18 cellular contexts compared by ENCODE assay signal in genomic region chr6:85436408-85436807, GRCh38. TPM values are rescaled to one million over a fixed set of nuclear protein-coding genes. Genes with fewer than 3 reads are reported as not detected.
A peak's percentile ranks its signal among the peaks of the same experiment; 100 is the strongest.
DNase-seq lines count a peak whose midpoint lies in the region; ATAC-seq, FAIRE-seq and TF ChIP-seq lines count a peak whose summit lies in the region.
"Had no signal": no experiment of that assay in that cellular context is flagged by ENCODE, and none has a peak within 500 bp of the region (broad histone marks: within the 10 kb centered on the region; RNA-seq: fewer than 3 reads in every experiment).

No MANE protein-coding gene starts in this region.

- FAIRE-seq in H54 (lab: Jason Lieb, UNC) (peak; percentile 41), GM12878 (lab: Jason Lieb, UNC) (peak; percentile 7)
- FAIRE-seq: TTC549 had no signal

- CTCF ChIA-PET in GM12878 (lab: Yijun Ruan, JAX), result no interaction called here

- no peak for TF ChIP-seq RAD21 in GM12878 (IDR thresholded peaks at IDR 0.05; ENCODE audit: insufficient read depth, low read depth, low read length)

- H3K9ac ChIP-seq in GM12878 (ENCODE audit: control insufficient read depth, insufficient read depth, low read length), result no peak overlapping the region

- H3K27me3 ChIP-seq in GM12878 (replicated peaks in 1 of 2; ENCODE audit: control insufficient read depth in 2 of 2, insufficient read depth in 2 of 2, low read length in 1 of 2) (no peaks in the 10 kb centered on the region), left ventricle myocardium inferior (ENCODE audit: low read depth) (no peaks in the 10 kb centered on the region)
- H3K27me3 ChIP-seq: hepatocyte had no signal

- H3K36me3 ChIP-seq in GM12878 (ENCODE audit: control insufficient read depth in 2 of 2, insufficient read depth in 2 of 2, low read length in 1 of 2) (no peaks in the 10 kb centered on the region), left ventricle myocardium inferior (no peaks in the 10 kb centered on the region)

- POLR2A ChIA-PET in GM12878 (lab: Charles Lee), result no interaction called here

- H3K9me3 ChIP-seq in GM12878 (replicated peaks; ENCODE audit: control insufficient read depth, insufficient read depth, low read length), result no peaks in the 10 kb centered on the region; the same call in 2 of the 3 replicates
- peaks cover 29% of the 10 kb centered on the region for H3K9me3 ChIP-seq in left ventricle myocardium inferior (replicated peaks)

- no peak for TF ChIP-seq EP300 in GM12878 (IDR thresholded peaks at IDR 0.05; ENCODE audit: borderline replicate concordance in 1 of 2, control insufficient read depth in 1 of 2, low read depth in 2 of 2, low read length in 2 of 2)

- TF ChIP-seq CTCF in GM12878 (IDR thresholded peaks at IDR 0.05 in 2 of 3, conservative IDR thresholded peaks at IDR 0.05 in 1 of 3; ENCODE audit: control insufficient read depth in 2 of 3, extremely low read depth in 1 of 3, insufficient read depth in 1 of 3, low read depth in 3 of 3, low read length in 3 of 3) (no peak), left ventricle myocardium inferior (IDR thresholded peaks at IDR 0.05; ENCODE audit: borderline replicate concordance) (no peak), type B pancreatic cell (conservative IDR thresholded peaks at IDR 0.05) (no peak)

- H3K4me3 ChIP-seq in GM12878, result no peak overlapping the region
- peak overlapping the region; percentile 12 for H3K4me3 ChIP-seq in left ventricle myocardium inferior
- H3K4me3 ChIP-seq: hepatocyte, psoas muscle had no signal

- WGBS in GM12878 (ENCODE audit: insufficient coverage, insufficient replicate concordance, low lambda C conversion rate, missing lambda C conversion rate), result 55% methylated on average over 1 of the region's 1 CpG

- peak overlapping the region; percentile 5 for H3K4me3 Mint-ChIP-seq in type B pancreatic cell
- H3K4me3 Mint-ChIP-seq: activated naive CD8-positive, alpha-beta T cell treated with anti-CD3 and anti-CD28 coated beads, Interleukin-2, amount 10 ng/mL, durations not matched to agents 7 days and 5 days; activated T-cell treated with anti-CD3 and anti-CD28 coated beads, Interleukin-2, amount 50 U/mL, for 4 hours; CD4-positive, CD25-positive, alpha-beta regulatory T cell had no signal

- intact Hi-C loops in GM12878 (cut with micrococcal nuclease; ENCODE audit: unreplicated experiment), result no loop called here
- intact Hi-C loops in left ventricle myocardium inferior (cut with micrococcal nuclease), result no loop called here

- H3K27me3 Mint-ChIP-seq in type B pancreatic cell, result peaks cover 3% of the 10 kb centered on the region
- H3K27me3 Mint-ChIP-seq: activated naive CD8-positive, alpha-beta T cell treated with anti-CD3 and anti-CD28 coated beads, Interleukin-2, amount 10 ng/mL, durations not matched to agents 7 days and 5 days had no signal

- no peak overlapping the region for H2AFZ ChIP-seq in GM12878 (ENCODE audit: control insufficient read depth, low read depth, low read length)
- H2AFZ ChIP-seq: hepatocyte had no signal

- no peaks in the 10 kb centered on the region for H3K9me3 Mint-ChIP-seq in type B pancreatic cell
- H3K9me3 Mint-ChIP-seq: activated T-cell treated with anti-CD3 and anti-CD28 coated beads, Interleukin-2, amount 50 U/mL, for 4 hours had no signal

- H3K4me1 ChIP-seq in GM12878 (ENCODE audit: control insufficient read depth, insufficient read depth, low read length), result no peaks in the 10 kb centered on the region
- H3K4me1 ChIP-seq in left ventricle myocardium inferior, result no peaks in the 10 kb centered on the region
- H3K4me1 ChIP-seq: psoas muscle had no signal

- H3K4me2 ChIP-seq in GM12878 (ENCODE audit: control insufficient read depth, insufficient read depth), result no peak overlapping the region
- H3K4me2 ChIP-seq: hepatocyte had no signal

- ATAC-seq in GM12878, result no peak
- ATAC-seq: activated T-cell treated with anti-CD3 and anti-CD28 coated beads, Interleukin-2, amount 50 U/mL, for 4 hours had no signal

- DNase-seq in H54 (ENCODE audit: insufficient read length, low spot score), result no peak
- DNase-seq in GM12878 (ENCODE audit: low read depth, low spot score), result no peak
- DNase-seq in left ventricle myocardium inferior, result no peak
- DNase-seq in type B pancreatic cell (ENCODE audit: extremely low spot score, unreplicated experiment), result no peak
- DNase-seq in NCI-H2107 treated with DMSO at 0.1 percent for 48 hours (lab: John Stamatoyannopoulos, UW; ENCODE audit: unreplicated experiment), result no peak
- DNase-seq in kidney tubule cell (ENCODE audit: low spot score), result no peak
- no peak for DNase-seq in activated naive CD4-positive, alpha-beta T cell treated with anti-CD3 and anti-CD28 coated beads, Interleukin-2, amount 50 U/mL, for 16 hours
- DNase-seq: activated naive CD8-positive, alpha-beta T cell treated with anti-CD3 and anti-CD28 coated beads, Interleukin-2, amount 10 ng/mL, durations not matched to agents 7 days and 5 days; activated T-cell treated with anti-CD3 and anti-CD28 coated beads, Interleukin-2, amount 50 U/mL, for 4 hours; CD4-positive, CD25-positive, alpha-beta regulatory T cell; DMS79 treated with DMSO at 0.1 percent for 48 hours; GOT3; NCI-H1694 treated with DMSO at 0.1 percent for 48 hours; NCI-H510A; psoas muscle; substantia nigra had no signal

- SMC1A ChIA-PET in GM12878 (lab: Charles Lee; ENCODE audit: uncharacterized antibody, unreplicated experiment), result no interaction called here

- in situ Hi-C loops in GM12878 (cut with MboI), result no loop called here

- no peaks in the 10 kb centered on the region for H3K36me3 Mint-ChIP-seq in type B pancreatic cell
- H3K36me3 Mint-ChIP-seq: CD4-positive, CD25-positive, alpha-beta regulatory T cell had no signal

- RAD21 ChIA-PET in GM12878 (lab: Charles Lee; ENCODE audit: unreplicated experiment), result no interaction called here

- no peaks in the 10 kb centered on the region for H3K79me2 ChIP-seq in GM12878 (ENCODE audit: control insufficient read depth, insufficient read depth, low read length)
- H3K79me2 ChIP-seq: hepatocyte had no signal

- H3K4me1 Mint-ChIP-seq in type B pancreatic cell (ENCODE audit: unreplicated experiment), result peaks cover 5% of the 10 kb centered on the region
- H3K4me1 Mint-ChIP-seq: CD4-positive, CD25-positive, alpha-beta regulatory T cell had no signal

- TF ChIP-seq POLR2A in H54 (IDR thresholded peaks at IDR 0.05; ENCODE audit: low read depth, low read length), result no peak
- TF ChIP-seq POLR2A in GM12878 (IDR thresholded peaks at IDR 0.05; ENCODE audit: low read depth, low read length), result no peak

- H4K20me1 ChIP-seq in GM12878 (ENCODE audit: control insufficient read depth, insufficient read depth), result no peaks in the 10 kb centered on the region

- H3K27ac ChIP-seq in GM12878 (ENCODE audit: control insufficient read depth, insufficient read depth), result no peak overlapping the region
- H3K27ac ChIP-seq in left ventricle myocardium inferior (replicated peaks), result peak overlapping the region; percentile 57
- H3K27ac ChIP-seq: hepatocyte, psoas muscle had no signal

- BruUV-seq in GM12878 (replicated peaks; lab: Mats Ljungman, UMichigan), result no TSS peak

- no peak overlapping the region for H3K27ac Mint-ChIP-seq in type B pancreatic cell
- H3K27ac Mint-ChIP-seq: activated naive CD8-positive, alpha-beta T cell treated with anti-CD3 and anti-CD28 coated beads, Interleukin-2, amount 10 ng/mL, durations not matched to agents 7 days and 5 days; CD4-positive, CD25-positive, alpha-beta regulatory T cell had no signal

TF ChIP-seq in GM12878, 131 proteins besides CTCF, POLR2A, EP300 and RAD21:
- TF ChIP-seq PAX8 (IDR thresholded peaks at IDR 0.05), result no peak
TF ChIP-seq in GM12878: peak in this region for 0.

RNA-seq across cellular contexts. Expression of gene NT5E, which starts 13.5 kb away (rescaled TPM):
- total RNA-seq in GM12878 (2013; cell fraction: nucleolus; rRNA removed), result 2.2 and 2.5 TPM in 2 replicates
- 8.2 and 8.4 TPM in 2 replicates for total RNA-seq in GM12878 (2014; rRNA removed)
- 6.6 and 6.9 TPM in 2 replicates for total RNA-seq in GM12878 (2014; rRNA removed; fragmentation: Illumina TruSeq; extraction: Trizol)
- 8.2 and 9.7 TPM in 2 replicates for total RNA-seq in GM12878 (2021)
- polyA plus RNA-seq in GM12878 (2011; ENCODE audit: low read depth), result 4.2 TPM
- 6.9 and 9.9 TPM in 2 replicates for polyA plus RNA-seq in GM12878 (2011; rRNA removed)
- 4.6 and 9.2 TPM in 2 replicates for polyA plus RNA-seq in GM12878 (2011; cell fraction: cytosol; rRNA removed)
- polyA plus RNA-seq in GM12878 (2011; cell fraction: nucleus; rRNA removed), result 7.9 and 9.2 TPM in 2 replicates
- polyA plus RNA-seq in GM12878 (2012), result 5.3 and 7.9 TPM in 2 replicates
- polyA plus RNA-seq in GM12878 (2014; fragmentation: Illumina TruSeq; extraction: Trizol), result 5.6 and 7.5 TPM in 2 replicates
- polyA plus RNA-seq in GM12878 (2014; fragmentation: Nextera tagmentation; extraction: Ambion mirVana), result 1 to 10 TPM; 1.9 to 3.9 TPM
- polyA plus RNA-seq in GM12878 (2014; rRNA removed), result 7.7 and 8.4 TPM in 2 replicates
- polyA plus RNA-seq in GM12878 (2016; fragmentation: Nextera tagmentation; extraction: Ambion mirVana), result 1 to 10 TPM; 8.4 to 9.3 TPM
- 6.8 and 9.9 TPM in 2 replicates for polyA minus RNA-seq in GM12878 (2011; rRNA and poly(A)+ RNA removed)
- polyA minus RNA-seq in GM12878 (2011; cell fraction: cytosol; rRNA and poly(A)+ RNA removed), result 8.7 and 10.4 TPM in 2 replicates
- 14.4 and 19.7 TPM in 2 replicates for polyA minus RNA-seq in GM12878 (2011; cell fraction: nucleus; rRNA and poly(A)+ RNA removed)
- 4.3 TPM for total RNA-seq in left ventricle myocardium inferior
- 6.6 and 11.6 TPM in 2 replicates for total RNA-seq in type B pancreatic cell (ENCODE audit: low replicate concordance)
